20 cellular contexts compared by ENCODE assay signal in genomic region chr7:6675807-6676405, GRCh38. TPM values are rescaled to one million over a fixed set of nuclear protein-coding genes. Genes with fewer than 3 reads are reported as not detected.
DNase-seq lines count a peak whose midpoint lies in the region; ATAC-seq and TF ChIP-seq lines count a peak whose summit lies in the region.
"Had no signal": no experiment of that assay in that cellular context is flagged by ENCODE, and none has a peak within 500 bp of the region (broad histone marks: within the 10 kb centered on the region; RNA-seq: fewer than 3 reads in every experiment).

No MANE protein-coding gene starts in this region.

- H3K36me3 ChIP-seq in BLaER1: no peaks in the 10 kb centered on the region
- H3K36me3 ChIP-seq in HEK293 (ENCODE audit: control insufficient read depth in 2 of 2, insufficient read depth in 1 of 2, low read length in 2 of 2): no peaks in the 10 kb centered on the region
- no peaks in the 10 kb centered on the region for H3K36me3 ChIP-seq in testis (ENCODE audit: low read depth, missing control alignments)
- H3K36me3 ChIP-seq: BE2C, SJSA1 had no signal

- CTCF ChIA-PET in HEK293 (lab: Yijun Ruan, JAX): no interaction called here

- H4K20me1 ChIP-seq in BLaER1: no peaks in the 10 kb centered on the region

- H3K27ac ChIP-seq in BLaER1 (no peak overlapping the region), HEK293 (ENCODE audit: extremely low read depth, low read depth, low read length) (no peak overlapping the region), testis (no peak overlapping the region)
- H3K27ac ChIP-seq: A549, SJSA1 had no signal

- H3K4me3 ChIP-seq in BLaER1: peak overlapping the region; percentile 6; the same call in 1 of the 2 replicates
- no peak overlapping the region for H3K4me3 ChIP-seq in HEK293 (ENCODE audit: low read depth, low read length)
- no peak overlapping the region for H3K4me3 ChIP-seq in fibroblast of mammary gland (ENCODE audit: control insufficient read depth, low read depth, low read length)
- no peak overlapping the region for H3K4me3 ChIP-seq in testis
- H3K4me3 ChIP-seq: A549, SJSA1 had no signal

- TF ChIP-seq CTCF in HEK293 (tag by site-specific recombination; IDR thresholded peaks at IDR 0.05) (no peak), fibroblast of mammary gland (conservative IDR thresholded peaks at IDR 0.05; ENCODE audit: control insufficient read depth, insufficient read depth, low read depth, low read length) (no peak), testis (IDR thresholded peaks at IDR 0.05) (no peak)

- no peak for ATAC-seq in GM19351 (IDR thresholded peaks at IDR 0.05; ENCODE audit: unreplicated experiment)
- ATAC-seq: A549 had no signal

- DNase-seq in amniotic epithelial cell (ENCODE audit: low read depth) (peak; percentile 17), fibroblast of mammary gland (ENCODE audit: low read depth) (peak; percentile 14), testis (no peak), cortex of kidney (lab: John Stamatoyannopoulos, UW) (no peak), GM03348 (ENCODE audit: low spot score) (no peak)
- DNase-seq: BE2C; CD4-positive, CD25-positive, alpha-beta regulatory T cell; H9; KG1; NCI-H1694 treated with DMSO at 0.1 percent for 48 hours; NCI-H2081 treated with DMSO at 0.1 percent for 48 hours; NCI-H2171 treated with DMSO at 0.1 percent for 48 hours; NCI-H526; OCI-M1; T-helper 1 cell had no signal

- 100% methylated on average over 1 of the region's 1 CpG for WGBS in testis, 2 donors

- H3K4me2 ChIP-seq in BLaER1: no peak overlapping the region
- H3K4me2 ChIP-seq: A549 had no signal

- H3K4me1 ChIP-seq in BLaER1 (no peaks in the 10 kb centered on the region), HEK293 (ENCODE audit: control insufficient read depth, insufficient read depth, low read length) (no peaks in the 10 kb centered on the region), testis (no peaks in the 10 kb centered on the region)
- H3K4me1 ChIP-seq: A549, BE2C, SJSA1 had no signal

- H3K9ac ChIP-seq in BLaER1: no peak overlapping the region

- H3K9me3 ChIP-seq in BLaER1 (peaks cover 99% of the 10 kb centered on the region), HEK293 (ENCODE audit: control insufficient read depth, insufficient read depth, low read depth, low read length) (no peaks in the 10 kb centered on the region), testis (no peaks in the 10 kb centered on the region)

- intact Hi-C loops in testis (cut with DNase I; ENCODE audit: low total_unique reads): no loop called here

- no peaks in the 10 kb centered on the region for H3K27me3 ChIP-seq in BLaER1
- no peaks in the 10 kb centered on the region for H3K27me3 ChIP-seq in testis
- H3K27me3 ChIP-seq: BE2C, SJSA1 had no signal

- TF ChIP-seq POLR2A in testis (IDR thresholded peaks at IDR 0.05): no peak

- POLR2A ChIA-PET in HEK293 (lab: Yijun Ruan, JAX): no interaction called here

TF ChIP-seq in HEK293, 187 proteins besides CTCF, POLR2A, EP300 and RAD21:
- TF ChIP-seq ZNF274 (IDR thresholded peaks at IDR 0.05; ENCODE audit: low read length) (peak; percentile 47; the same call in 1 of the 2 replicates), ZNF274 (tag by site-specific recombination; IDR thresholded peaks at IDR 0.05; ENCODE audit: borderline replicate concordance) (peak; percentile 93), ZNF10 (tag by site-specific recombination; IDR thresholded peaks at IDR 0.05) (no peak), TRIM28 (IDR thresholded peaks at IDR 0.05; ENCODE audit: borderline replicate concordance, low read length) (peak; percentile 21; the same call in 1 of the 2 replicates), SETDB1 (IDR thresholded peaks at IDR 0.05; ENCODE audit: insufficient read length, low read length) (peak; percentile 96), ZNF549 (tag by site-specific recombination; IDR thresholded peaks at IDR 0.05) (no peak), ZNF623 (tag by site-specific recombination; IDR thresholded peaks at IDR 0.05) (no peak), ZNF701 (tag by site-specific recombination; IDR thresholded peaks at IDR 0.05) (no peak), INSM2 (tag by site-specific recombination; IDR thresholded peaks at IDR 0.05) (no peak), ZNF843 (tag by site-specific recombination; IDR thresholded peaks at IDR 0.05) (no peak), OVOL3 (tag by site-specific recombination; IDR thresholded peaks at IDR 0.05) (no peak), ZNF202 (tag by site-specific recombination; IDR thresholded peaks at IDR 0.05; ENCODE audit: borderline replicate concordance) (no peak), ZNF513 (tag by site-specific recombination; IDR thresholded peaks at IDR 0.05) (no peak)

RNA-seq across cellular contexts. Expression of gene ZNF12, which starts 30.8 kb away (rescaled TPM):
- 10 to 100 TPM; 15.5 to 18.0 TPM for total RNA-seq in testis
- 10.3 TPM for polyA plus RNA-seq in testis (ENCODE audit: insufficient read depth, low read depth, low replicate concordance)

RNA-seq across cellular contexts. Expression of gene ZNF316, which starts 38.8 kb away (rescaled TPM):
- total RNA-seq in testis: 10 to 100 TPM; 46.6 to 50.9 TPM
- polyA plus RNA-seq in testis (ENCODE audit: insufficient read depth, low read depth, low replicate concordance): 22.7 TPM

Comparison
In these comparisons a context has a peak if more than half of its experiments do, and no peak if none do; other contexts are left out.
1. DNase-seq: peak in amniotic epithelial cell (single experiment) and fibroblast of mammary gland (single experiment); none in testis (single experiment), cortex of kidney (single experiment) and GM03348 (single experiment).